Comparison of ENCODE assay signal across 20 cellular contexts in genomic region chr3:197495499-197495898, GRCh38.
A peak's percentile ranks its signal among the peaks of the same experiment; 100 is the strongest.
DNase-seq lines count a peak whose midpoint lies in the region; ATAC-seq and TF ChIP-seq lines count a peak whose summit lies in the region.
"Had no signal": no experiment of that assay in that cellular context is flagged by ENCODE, and none has a peak within 500 bp of the region (broad histone marks: within the 10 kb centered on the region; RNA-seq: fewer than 3 reads in every experiment).

No MANE protein-coding gene starts in this region.

- H3K27me3 ChIP-seq in ACC112 (ENCODE audit: insufficient read depth, low read length) (no peaks in the 10 kb centered on the region), mucosa of rectum (ENCODE audit: control insufficient read depth in 2 of 2, insufficient read depth in 2 of 2, low read length in 2 of 2) (no peaks in the 10 kb centered on the region)
- H3K27me3 ChIP-seq: SJCRH30 had no signal

- no peaks in the 10 kb centered on the region for H3K9me3 ChIP-seq in mucosa of rectum (ENCODE audit: control insufficient read depth in 2 of 2, low read length in 2 of 2)
- H3K9me3 ChIP-seq: SJCRH30 had no signal

- no peak for TF ChIP-seq CTCF in NB4 (IDR thresholded peaks at IDR 0.05; ENCODE audit: low read depth, low read length)

- no peaks in the 10 kb centered on the region for H3K36me3 ChIP-seq in ACC112 (ENCODE audit: insufficient read depth, low read length)
- H3K36me3 ChIP-seq in mucosa of rectum (ENCODE audit: control insufficient read depth in 2 of 2, insufficient read depth in 2 of 2, low read length in 2 of 2), result no peaks in the 10 kb centered on the region
- H3K36me3 ChIP-seq: SJCRH30 had no signal

- no peak overlapping the region for H3K9ac ChIP-seq in mucosa of rectum (ENCODE audit: low read depth in 1 of 2, low read length in 2 of 2)

- DNase-seq in GM19240 (ENCODE audit: insufficient read length, low spot score) (peak; percentile 23), NB4 (ENCODE audit: low read depth) (peak; percentile 21), NCI-H774 (lab: John Stamatoyannopoulos, UW) (no peak), NCI-H2196 (lab: John Stamatoyannopoulos, UW; ENCODE audit: unreplicated experiment) (no peak)
- DNase-seq in activated T-cell treated with anti-CD3 and anti-CD28 coated beads, Interleukin-2, amount 50 U/mL, for 1 hour, result no peak
- DNase-seq: activated CD4-positive, alpha-beta T cell treated with anti-CD3 and anti-CD28 coated beads, Interleukin-2, amount 50 U/mL, for 1 hour; activated gamma-delta T cell treated with Interleukin-2 at 50 U/mL for 16 hours; amygdala; central memory CD4-positive, alpha-beta T cell; DMS153; GF-D8; right cardiac atrium; SJCRH30; stimulated activated naive CD4-positive, alpha-beta T cell; T-helper 17 cell had no signal

- H3K79me2 ChIP-seq in ACC112 (ENCODE audit: control insufficient read depth, insufficient read depth, low read length, unreplicated experiment), result no peaks in the 10 kb centered on the region

- TF ChIP-seq POLR2A in NB4 (IDR thresholded peaks at IDR 0.05; ENCODE audit: extremely low read depth, insufficient read length), result no peak

- H3K4me3 ChIP-seq in ACC112 (ENCODE audit: low read depth, low read length), result no peak overlapping the region
- no peak overlapping the region for H3K4me3 ChIP-seq in NB4 (ENCODE audit: low read depth, low read length)
- no peak overlapping the region for H3K4me3 ChIP-seq in mucosa of rectum (ENCODE audit: low read length in 2 of 2)
- H3K4me3 ChIP-seq: GM23338, SJCRH30 had no signal

- no peak overlapping the region for H2AFZ ChIP-seq in ACC112 (ENCODE audit: low read length, unreplicated experiment)

- H3K27ac ChIP-seq in ACC112 (ENCODE audit: low read depth, low read length) (0 out of 2 replicates have a peak overlapping the region, but pooled peaks have one; percentile 19), mucosa of rectum (ENCODE audit: low read depth in 2 of 2, low read length in 2 of 2) (peak overlapping the region; percentile 83 to 86)
- H3K27ac ChIP-seq: SJCRH30 had no signal

- peaks cover 33% of the 10 kb centered on the region for H3K4me1 ChIP-seq in ACC112 (ENCODE audit: control insufficient read depth, insufficient read depth, low read length, unreplicated experiment)
- H3K4me1 ChIP-seq in mucosa of rectum (ENCODE audit: control insufficient read depth in 2 of 2, insufficient read depth in 2 of 2, low read length in 2 of 2), result peaks cover 16 to 44% of the 10 kb centered on the region in 2 donors

- no peak for ATAC-seq in activated CD4-positive, CD25-positive, alpha-beta regulatory T cell treated with anti-CD3 and anti-CD28 coated beads, Interleukin-2, amount 50 U/mL, for 24 hours
- ATAC-seq: GM23338, HepG2, T-helper 17 cell had no signal

Comparison
In these comparisons a context has a peak if more than half of its experiments do, and no peak if none do; other contexts are left out.
1. DNase-seq: peak in GM19240 (single experiment) and NB4 (single experiment); none in activated T-cell treated with anti-CD3 and anti-CD28 coated beads, Interleukin-2, amount 50 U/mL, for 1 hour (single experiment), NCI-H774 (single experiment) and NCI-H2196 (single experiment).